20 cellular contexts compared by ENCODE assay signal in genomic region chr7:29400435-29400834, GRCh38.
DNase-seq lines count a peak whose midpoint lies in the region; FAIRE-seq and TF ChIP-seq lines count a peak whose summit lies in the region.
"Had no signal": no experiment of that assay in that cellular context is flagged by ENCODE, and none has a peak within 500 bp of the region (broad histone marks: within the 10 kb centered on the region; RNA-seq: fewer than 3 reads in every experiment).

No MANE protein-coding gene starts in this region.

- POLR2A ChIA-PET in CD8-positive, alpha-beta memory T cell (lab: Charles Lee) = no interaction called here

- in situ Hi-C loops in G401 (cut with HindIII; ENCODE audit: low sequenced_read_pairs) = no loop called here

- peak; percentile 40 for FAIRE-seq in bronchial epithelial cell (lab: Jason Lieb, UNC)
- FAIRE-seq in kidney (lab: Jason Lieb, UNC) = no peak
- FAIRE-seq: A204.1, GM12878, HTR-8/SVneo had no signal

- H3K4me1 ChIP-seq in CD8-positive, alpha-beta memory T cell (ENCODE audit: insufficient read depth, low read length) = no peaks in the 10 kb centered on the region
- no peaks in the 10 kb centered on the region for H3K4me1 ChIP-seq in kidney (ENCODE audit: control insufficient read depth in 1 of 2, insufficient read depth in 1 of 2, low read depth in 1 of 2, low read length in 2 of 2)

- no peak overlapping the region for H3K4me3 Mint-ChIP-seq in nephron progenitor cell
- H3K4me3 Mint-ChIP-seq in CD8-positive, alpha-beta memory T cell = no peak overlapping the region
- no peak overlapping the region for H3K4me3 Mint-ChIP-seq in endothelial cell (ENCODE audit: unreplicated experiment)
- H3K4me3 Mint-ChIP-seq: CD4-positive, alpha-beta T cell; HFFc6; IgD-negative memory B cell had no signal

- CTCF ChIA-PET in CD8-positive, alpha-beta memory T cell (lab: Charles Lee) = interaction anchor here (1.0 to 1.5 kb wide), 3 partner anchors 11 to 479 kb away, joined by 3 to 8 read pairs (median 3); no protein-coding TSS in a partner anchor

- no peak for TF ChIP-seq CTCF in bronchial epithelial cell (IDR thresholded peaks at IDR 0.05; ENCODE audit: insufficient read depth, low read length, severe bottlenecking)
- TF ChIP-seq CTCF in nephron progenitor cell (IDR thresholded peaks at IDR 0.05) = no peak
- no peak for TF ChIP-seq CTCF in kidney (IDR thresholded peaks at IDR 0.05; ENCODE audit: borderline replicate concordance, extremely low read depth, insufficient read depth)
- TF ChIP-seq CTCF in endothelial cell (IDR thresholded peaks at IDR 0.05; ENCODE audit: unreplicated experiment) = no peak

- no peaks in the 10 kb centered on the region for H3K9me3 ChIP-seq in CD8-positive, alpha-beta memory T cell (ENCODE audit: low read length)
- H3K9me3 ChIP-seq in kidney (ENCODE audit: control insufficient read depth in 1 of 2, low read length in 2 of 2) = no peaks in the 10 kb centered on the region

- no peaks in the 10 kb centered on the region for H3K27me3 ChIP-seq in bronchial epithelial cell (ENCODE audit: control insufficient read depth, insufficient read depth, low read length)
- no peaks in the 10 kb centered on the region for H3K27me3 ChIP-seq in CD8-positive, alpha-beta memory T cell (ENCODE audit: insufficient read depth, low read length, poor library complexity, severe bottlenecking)

- H3K27me3 Mint-ChIP-seq in nephron progenitor cell (ENCODE audit: low read depth, poor library complexity) (no peaks in the 10 kb centered on the region), endothelial cell (ENCODE audit: unreplicated experiment) (peaks cover 2% of the 10 kb centered on the region)
- peaks cover 0 to 2% of the 10 kb centered on the region in 2 donors for H3K27me3 Mint-ChIP-seq in CD8-positive, alpha-beta memory T cell
- H3K27me3 Mint-ChIP-seq: CD4-positive, alpha-beta T cell had no signal

- no peak overlapping the region for H3K9ac ChIP-seq in kidney (ENCODE audit: low read length in 2 of 2)

- DNase-seq in Ammon's horn (ENCODE audit: low spot score) = peak; percentile 21
- DNase-seq in G401 (ENCODE audit: low spot score) = peak; percentile 71
- DNase-seq in bronchial epithelial cell (ENCODE audit: low read depth) = no peak
- DNase-seq in nephron progenitor cell = no peak
- DNase-seq in CD8-positive, alpha-beta memory T cell = no peak
- no peak for DNase-seq in kidney
- no peak for DNase-seq in endothelial cell (ENCODE audit: low spot score)
- DNase-seq in HuH-7.5 (ENCODE audit: low spot score) = no peak
- DNase-seq: ACHN; Calu3; CD4-positive, alpha-beta T cell; DMS79 treated with DMSO at 0.1 percent for 48 hours; GOT3; H7; HFFc6 had no signal

- peaks cover 64% of the 10 kb centered on the region for H3K4me1 Mint-ChIP-seq in nephron progenitor cell
- peaks cover 0 to 8% (median 0%) of the 10 kb centered on the region in 3 donors for H3K4me1 Mint-ChIP-seq in CD8-positive, alpha-beta memory T cell
- H3K4me1 Mint-ChIP-seq in endothelial cell (ENCODE audit: unreplicated experiment) = peaks cover 10% of the 10 kb centered on the region
- H3K4me1 Mint-ChIP-seq: IgD-negative memory B cell had no signal

- no peaks in the 10 kb centered on the region for H3K9me3 Mint-ChIP-seq in nephron progenitor cell
- H3K9me3 Mint-ChIP-seq in CD8-positive, alpha-beta memory T cell = no peaks in the 10 kb centered on the region
- H3K9me3 Mint-ChIP-seq in endothelial cell (ENCODE audit: unreplicated experiment) = no peaks in the 10 kb centered on the region
- H3K9me3 Mint-ChIP-seq: CD4-positive, alpha-beta T cell; HFFc6; IgD-negative memory B cell had no signal

- H3K36me3 ChIP-seq in bronchial epithelial cell (ENCODE audit: control insufficient read depth, insufficient read depth, low read length) (no peaks in the 10 kb centered on the region), kidney (ENCODE audit: control insufficient read depth in 1 of 2, insufficient read depth in 2 of 2, low read length in 2 of 2) (peaks cover 0 to 5% of the 10 kb centered on the region in 2 donors)
- H3K36me3 ChIP-seq in CD8-positive, alpha-beta memory T cell (ENCODE audit: insufficient read depth, low read length) = no peaks in the 10 kb centered on the region

- H3K27ac Mint-ChIP-seq in nephron progenitor cell = peak overlapping the region; percentile 82
- H3K27ac Mint-ChIP-seq in CD8-positive, alpha-beta memory T cell = peak overlapping the region in 2 of 8 donors; percentile 16 to 46
- no peak overlapping the region for H3K27ac Mint-ChIP-seq in endothelial cell (ENCODE audit: unreplicated experiment)
- H3K27ac Mint-ChIP-seq: CD4-positive, alpha-beta T cell; HFFc6; IgD-negative memory B cell had no signal

- intact Hi-C loops in kidney (cut with DNase I) = no loop called here

- H3K36me3 Mint-ChIP-seq in nephron progenitor cell (ENCODE audit: low read depth) (peaks cover 21% of the 10 kb centered on the region), endothelial cell (ENCODE audit: low read depth, unreplicated experiment) (no peaks in the 10 kb centered on the region)
- H3K36me3 Mint-ChIP-seq in CD8-positive, alpha-beta memory T cell = peaks cover 0 to 46% (median 4%) of the 10 kb centered on the region in 3 donors

- H3K4me3 ChIP-seq in bronchial epithelial cell (ENCODE audit: low read depth, low read length) (no peak overlapping the region), kidney (ENCODE audit: low read length in 2 of 2) (no peak overlapping the region)
- H3K4me3 ChIP-seq in CD8-positive, alpha-beta memory T cell (ENCODE audit: low read length) = no peak overlapping the region
- H3K4me3 ChIP-seq: GM12878 had no signal

- no peak overlapping the region for H3K27ac ChIP-seq in CD8-positive, alpha-beta memory T cell (ENCODE audit: low read depth, low read length)
- no peak overlapping the region for H3K27ac ChIP-seq in kidney (ENCODE audit: low read depth in 2 of 2, low read length in 2 of 2)
- H3K27ac ChIP-seq: C4-2B had no signal

Comparison
In these comparisons a context has a peak if more than half of its experiments do, and no peak if none do; other contexts are left out.
1. DNase-seq: peak in Ammon's horn (single experiment) and G401 (single experiment); none in bronchial epithelial cell (single experiment), nephron progenitor cell (single experiment), CD8-positive, alpha-beta memory T cell (0 of 5), kidney (single experiment), endothelial cell (single experiment) and HuH-7.5 (single experiment).